ENCODE assay signal across 20 cellular contexts in the genomic region with DNA sequence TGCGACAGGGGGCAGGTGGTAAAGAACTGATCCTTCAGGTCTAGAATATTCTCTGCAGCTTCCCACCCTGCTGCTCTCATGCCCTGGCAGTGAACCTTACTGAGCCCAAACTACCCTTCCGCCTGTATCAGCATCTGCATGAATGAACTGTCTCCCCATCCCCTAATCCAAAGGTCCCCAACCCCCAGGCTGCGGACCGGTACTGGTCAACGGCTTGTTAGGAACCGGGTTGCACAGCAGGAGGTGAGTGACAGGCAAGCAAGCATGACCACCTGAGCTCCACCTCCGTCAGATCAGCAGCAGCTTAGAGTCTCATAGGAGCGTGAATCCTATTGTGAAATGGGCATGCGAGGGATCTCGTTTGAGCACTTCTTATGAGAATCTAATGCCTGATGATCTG. TPM values are rescaled to one million over a fixed set of nuclear protein-coding genes. Genes with fewer than 3 reads are reported as not detected.
DNase-seq lines count a peak whose midpoint lies in the region; ATAC-seq and TF ChIP-seq lines count a peak whose summit lies in the region.
"Had no signal": no experiment of that assay in that cellular context is flagged by ENCODE, and none has a peak within 500 bp of the region (broad histone marks: within the 10 kb centered on the region; RNA-seq: fewer than 3 reads in every experiment).

No MANE protein-coding gene starts in this region.

- ATAC-seq in natural killer cell treated with Interleukin-12 subunit alpha and Interleukin-12 subunit beta and Interleukin-15 and Interleukin-18, amount 100 ng/mL, for 72 hours: no peak
- ATAC-seq in natural killer cell (no peak), T-cell (replicated peaks in 1 of 4) (no peak)
- ATAC-seq: A549 had no signal

- no peak overlapping the region for H3K27ac ChIP-seq in spleen
- H3K27ac ChIP-seq: A549; BLaER1 treated with 17β-estradiol and CSF1 and Interleukin-3, amounts not matched to agents 10 nM and 100 nM had no signal

- no peaks in the 10 kb centered on the region for H3K9me3 Mint-ChIP-seq in natural killer cell treated with Interleukin-12 subunit alpha and Interleukin-12 subunit beta and Interleukin-15 and Interleukin-18, amount 100 ng/mL, for 72 hours
- no peaks in the 10 kb centered on the region for H3K9me3 Mint-ChIP-seq in natural killer cell
- H3K9me3 Mint-ChIP-seq in T-cell: no peaks in the 10 kb centered on the region
- H3K9me3 Mint-ChIP-seq: HFFc6 had no signal

- TF ChIP-seq CTCF in natural killer cell (IDR thresholded peaks at IDR 0.05) (no peak), spleen (IDR thresholded peaks at IDR 0.05 in 8 of 11, conservative IDR thresholded peaks at IDR 0.05 in 3 of 11) (no peak)

- peak; percentile 44 for DNase-seq in natural killer cell treated with Interleukin-12 subunit alpha and Interleukin-12 subunit beta and Interleukin-15 and Interleukin-18, amount 100 ng/mL, for 72 hours (ENCODE audit: low spot score)
- DNase-seq in natural killer cell: no peak
- DNase-seq in posterior vena cava (ENCODE audit: low spot score): peak; percentile 49
- peak; percentile 33 for DNase-seq in spleen
- DNase-seq in activated CD4-positive, alpha-beta T cell treated with anti-CD3 and anti-CD28 coated beads for 48 hours: no peak
- no peak for DNase-seq in NCI-H748 (lab: John Stamatoyannopoulos, UW; ENCODE audit: unreplicated experiment)
- DNase-seq in T-cell: no peak
- DNase-seq: 8988T; ACHN; AML-193; BE2C; Caco-2; CD4-positive, alpha-beta memory T cell; DMS153; DND-41; GOT3; HFFc6 had no signal

- no peaks in the 10 kb centered on the region for H3K9me3 ChIP-seq in spleen
- H3K9me3 ChIP-seq: A549; BE2C; BLaER1 treated with 17β-estradiol and CSF1 and Interleukin-3, amounts not matched to agents 10 nM and 100 nM; Caco-2; HAP-1 had no signal

- no peaks in the 10 kb centered on the region for H3K36me3 ChIP-seq in spleen
- H3K36me3 ChIP-seq: BE2C; BLaER1 treated with 17β-estradiol and CSF1 and Interleukin-3, amounts not matched to agents 10 nM and 100 nM; HAP-1 had no signal

- peaks cover 0 to 6% (median 0%) of the 10 kb centered on the region in 7 donors for H3K27me3 ChIP-seq in spleen (replicated peaks in 1 of 7)
- H3K27me3 ChIP-seq: BE2C; BLaER1 treated with 17β-estradiol and CSF1 and Interleukin-3, amounts not matched to agents 10 nM and 100 nM had no signal

- peaks cover 8 to 20% of the 10 kb centered on the region in 2 donors for H3K27me3 Mint-ChIP-seq in natural killer cell treated with Interleukin-12 subunit alpha and Interleukin-12 subunit beta and Interleukin-15 and Interleukin-18, amount 100 ng/mL, for 72 hours
- H3K27me3 Mint-ChIP-seq in natural killer cell (ENCODE audit: low read depth in 2 of 2) (peaks cover 8% of the 10 kb centered on the region in 2 donors), T-cell (peaks cover 11 to 12% of the 10 kb centered on the region in 2 donors)

- intact Hi-C loops in natural killer cell (cut with micrococcal nuclease) (no loop called here), posterior vena cava (cut with DNase I) (no loop called here), spleen (cut with DNase I; ENCODE audit: low total_unique reads) (no loop called here)

- no peak overlapping the region for H3K27ac Mint-ChIP-seq in natural killer cell treated with Interleukin-12 subunit alpha and Interleukin-12 subunit beta and Interleukin-15 and Interleukin-18, amount 100 ng/mL, for 72 hours
- H3K27ac Mint-ChIP-seq in natural killer cell (no peak overlapping the region), T-cell (no peak overlapping the region)
- H3K27ac Mint-ChIP-seq: CD4-positive, alpha-beta memory T cell; HFFc6 had no signal

- CTCF ChIA-PET in T-cell (lab: Charles Lee): no interaction called here

- no peak overlapping the region for H3K4me3 Mint-ChIP-seq in natural killer cell treated with Interleukin-12 subunit alpha and Interleukin-12 subunit beta and Interleukin-15 and Interleukin-18, amount 100 ng/mL, for 72 hours
- H3K4me3 Mint-ChIP-seq in natural killer cell (no peak overlapping the region), T-cell (no peak overlapping the region)
- H3K4me3 Mint-ChIP-seq: CD4-positive, alpha-beta memory T cell; HFFc6 had no signal

- H3K4me3 ChIP-seq in spleen: no peak overlapping the region
- H3K4me3 ChIP-seq: A549; BLaER1 treated with 17β-estradiol and CSF1 and Interleukin-3, amounts not matched to agents 10 nM and 100 nM; HAP-1 had no signal

- no peak for TF ChIP-seq POLR2A in spleen (IDR thresholded peaks at IDR 0.05)

- H3K4me1 Mint-ChIP-seq in natural killer cell treated with Interleukin-12 subunit alpha and Interleukin-12 subunit beta and Interleukin-15 and Interleukin-18, amount 100 ng/mL, for 72 hours (ENCODE audit: low read depth in 2 of 2): no peaks in the 10 kb centered on the region
- no peaks in the 10 kb centered on the region for H3K4me1 Mint-ChIP-seq in natural killer cell
- no peaks in the 10 kb centered on the region for H3K4me1 Mint-ChIP-seq in T-cell
- H3K4me1 Mint-ChIP-seq: CD4-positive, alpha-beta memory T cell had no signal

- no peaks in the 10 kb centered on the region for H3K4me1 ChIP-seq in spleen
- H3K4me1 ChIP-seq: A549, BE2C, Caco-2, HAP-1 had no signal

- 84 to 92% (median 90%) methylated on average over 10 of the region's 10 CpGs for WGBS in spleen, 5 donors

- POLR2A ChIA-PET in T-cell (lab: Charles Lee): no interaction called here

- H3K36me3 Mint-ChIP-seq in natural killer cell treated with Interleukin-12 subunit alpha and Interleukin-12 subunit beta and Interleukin-15 and Interleukin-18, amount 100 ng/mL, for 72 hours: no peaks in the 10 kb centered on the region
- H3K36me3 Mint-ChIP-seq in natural killer cell (no peaks in the 10 kb centered on the region), T-cell (no peaks in the 10 kb centered on the region)
- H3K36me3 Mint-ChIP-seq: CD4-positive, alpha-beta memory T cell had no signal

RNA-seq across cellular contexts. Expression of gene LMO1, which starts 58.2 kb away (rescaled TPM):
- total RNA-seq in natural killer cell treated with Interleukin-12 subunit alpha and Interleukin-12 subunit beta and Interleukin-15 and Interleukin-18, amount 100 ng/mL, for 72 hours: not detected
- total RNA-seq in natural killer cell (not detected), posterior vena cava (under 1 TPM in 1 of 2 donors, not detected in 1; 0.38 TPM), spleen (1 to 10 TPM in 2 of 7 donors, under 1 TPM in 1, not detected in 4; 0.57 to 1.0 (median 1.0) TPM), T-cell (not detected)
- polyA plus RNA-seq in spleen: under 1 TPM in 2 of 3 donors, not detected in 1; 0.17 to 0.20 TPM
- total RNA-seq: Caco-2; CD4-positive, alpha-beta memory T cell; HFFc6 had no signal
- polyA plus RNA-seq: CD4-positive, alpha-beta memory T cell had no signal

Comparison
In these comparisons a context has a peak if more than half of its experiments do, and no peak if none do; other contexts are left out.
1. DNase-seq: peak in natural killer cell treated with Interleukin-12 subunit alpha and Interleukin-12 subunit beta and Interleukin-15 and Interleukin-18, amount 100 ng/mL, for 72 hours (single experiment), posterior vena cava (single experiment) and spleen (single experiment); none in natural killer cell (single experiment), activated CD4-positive, alpha-beta T cell treated with anti-CD3 and anti-CD28 coated beads for 48 hours (single experiment), NCI-H748 (single experiment) and T-cell (0 of 34).